Comparison of ENCODE assay signal across 19 cellular contexts in genomic region chr4:1898007-1898406, GRCh38. TPM values are rescaled to one million over a fixed set of nuclear protein-coding genes. Genes with fewer than 3 reads are reported as not detected.
DNase-seq lines count a peak whose midpoint lies in the region; ATAC-seq and TF ChIP-seq lines count a peak whose summit lies in the region.
"Had no signal": no experiment of that assay in that cellular context is flagged by ENCODE, and none has a peak within 500 bp of the region (broad histone marks: within the 10 kb centered on the region; RNA-seq: fewer than 3 reads in every experiment).

No MANE protein-coding gene starts in this region.

- BruUV-seq in Caco-2 (replicated peaks; lab: Mats Ljungman, UMichigan): no TSS peak

- H3K4me3 Mint-ChIP-seq in activated CD4-positive, alpha-beta T cell treated with anti-CD3 and anti-CD28 coated beads, Interleukin-2, amount 10 ng/mL, durations not matched to agents 24 days and 14 days: no peak overlapping the region
- H3K4me3 Mint-ChIP-seq in Caco-2 (ENCODE audit: unreplicated experiment): no peak overlapping the region
- no peak overlapping the region for H3K4me3 Mint-ChIP-seq in activated T-helper 1 cell treated with anti-CD3 and anti-CD28 coated beads, Interleukin-12 subunit alpha, Interleukin-12 subunit beta, Interleukin-2, Interleukin-4 antibody, amounts not matched to agents 30 ng/mL and 10 ng/mL and 1 ng/mL, durations not matched to agents 14 hours and 24 hours and 36 hours
- H3K4me3 Mint-ChIP-seq: CD4-positive, alpha-beta T cell; H9 had no signal

- H3K27ac Mint-ChIP-seq in activated CD4-positive, alpha-beta T cell treated with anti-CD3 and anti-CD28 coated beads, Interleukin-2, amount 10 ng/mL, durations not matched to agents 24 days and 14 days: peak overlapping the region; percentile 45
- peak overlapping the region; percentile 46 for H3K27ac Mint-ChIP-seq in Caco-2 (ENCODE audit: unreplicated experiment)
- peak overlapping the region; percentile 70 for H3K27ac Mint-ChIP-seq in activated T-helper 1 cell treated with anti-CD3 and anti-CD28 coated beads, Interleukin-12 subunit alpha, Interleukin-12 subunit beta, Interleukin-2, Interleukin-4 antibody, amounts not matched to agents 30 ng/mL and 10 ng/mL and 1 ng/mL, durations not matched to agents 14 hours and 24 hours and 36 hours
- H3K27ac Mint-ChIP-seq: CD4-positive, alpha-beta T cell had no signal

- 95 to 98% (median 96%) methylated on average over 6 of the region's 6 CpGs for WGBS in spleen, 5 donors

- no peak overlapping the region for H3K27ac ChIP-seq in spleen
- H3K27ac ChIP-seq in left lung: no peak overlapping the region

- DNase-seq in activated CD4-positive, alpha-beta T cell treated with anti-CD3 and anti-CD28 coated beads, Interleukin-2, amount 10 ng/mL, durations not matched to agents 24 days and 14 days: no peak
- DNase-seq in activated CD4-positive, alpha-beta T cell treated with anti-CD3 and anti-CD28 coated beads for 1 hour: no peak
- DNase-seq in Caco-2 (no peak), spleen (peak; percentile 18), left lung (no peak), NCI-H1694 (lab: John Stamatoyannopoulos, UW) (no peak)
- no peak for DNase-seq in activated T-helper 1 cell treated with anti-CD3 and anti-CD28 coated beads, Interleukin-12 subunit alpha, Interleukin-12 subunit beta, Interleukin-2, Interleukin-4 antibody, amounts not matched to agents 30 ng/mL and 10 ng/mL and 1 ng/mL, durations not matched to agents 14 hours and 24 hours and 36 hours (ENCODE audit: low spot score)
- no peak for DNase-seq in activated CD8-positive, alpha-beta memory T cell treated with anti-CD3 and anti-CD28 coated beads, Interleukin-2, amount 50 U/mL, for 48 hours
- DNase-seq: BE2C; CD4-positive, alpha-beta T cell; DMS153; GF-D8; H9; NCI-H1105; NCI-H2107; NCI-H2227 treated with DMSO at 0.1 percent for 48 hours; NCI-H510A treated with DMSO at 0.1 percent for 48 hours; NCI-H82; SIG-M5 had no signal

- H3K9me3 ChIP-seq in Caco-2 (no peaks in the 10 kb centered on the region), spleen (no peaks in the 10 kb centered on the region), left lung (no peaks in the 10 kb centered on the region)
- H3K9me3 ChIP-seq: BE2C had no signal

- CTCF ChIA-PET in Caco-2 (lab: Charles Lee): interaction anchor here (0.6 to 1.7 kb wide), 4 partner anchors 11 to 122 kb away, joined by 3 to 7 read pairs (median 4); no protein-coding TSS in a partner anchor

- H3K9me3 Mint-ChIP-seq in activated CD4-positive, alpha-beta T cell treated with anti-CD3 and anti-CD28 coated beads, Interleukin-2, amount 10 ng/mL, durations not matched to agents 24 days and 14 days: no peaks in the 10 kb centered on the region
- no peaks in the 10 kb centered on the region for H3K9me3 Mint-ChIP-seq in Caco-2 (ENCODE audit: unreplicated experiment)
- no peaks in the 10 kb centered on the region for H3K9me3 Mint-ChIP-seq in activated T-helper 1 cell treated with anti-CD3 and anti-CD28 coated beads, Interleukin-12 subunit alpha, Interleukin-12 subunit beta, Interleukin-2, Interleukin-4 antibody, amounts not matched to agents 30 ng/mL and 10 ng/mL and 1 ng/mL, durations not matched to agents 14 hours and 24 hours and 36 hours
- H3K9me3 Mint-ChIP-seq: CD4-positive, alpha-beta T cell; H9 had no signal

- H3K4me3 ChIP-seq in Caco-2 (ENCODE audit: low read depth, low read length): no peak overlapping the region
- H3K4me3 ChIP-seq in spleen: no peak overlapping the region
- H3K4me3 ChIP-seq in left lung: no peak overlapping the region

- peaks cover 52% of the 10 kb centered on the region for H3K4me1 Mint-ChIP-seq in activated CD4-positive, alpha-beta T cell treated with anti-CD3 and anti-CD28 coated beads, Interleukin-2, amount 10 ng/mL, durations not matched to agents 24 days and 14 days
- peaks cover 8% of the 10 kb centered on the region for H3K4me1 Mint-ChIP-seq in Caco-2 (ENCODE audit: low read depth, unreplicated experiment)
- H3K4me1 Mint-ChIP-seq in activated T-helper 1 cell treated with anti-CD3 and anti-CD28 coated beads, Interleukin-12 subunit alpha, Interleukin-12 subunit beta, Interleukin-2, Interleukin-4 antibody, amounts not matched to agents 30 ng/mL and 10 ng/mL and 1 ng/mL, durations not matched to agents 14 hours and 24 hours and 36 hours (ENCODE audit: low read depth): peaks cover 48% of the 10 kb centered on the region

- TF ChIP-seq POLR2A in spleen (IDR thresholded peaks at IDR 0.05): no peak

- H3K27me3 Mint-ChIP-seq in activated CD4-positive, alpha-beta T cell treated with anti-CD3 and anti-CD28 coated beads, Interleukin-2, amount 10 ng/mL, durations not matched to agents 24 days and 14 days: no peaks in the 10 kb centered on the region
- no peaks in the 10 kb centered on the region for H3K27me3 Mint-ChIP-seq in Caco-2 (ENCODE audit: insufficient read depth, unreplicated experiment)
- H3K27me3 Mint-ChIP-seq in activated T-helper 1 cell treated with anti-CD3 and anti-CD28 coated beads, Interleukin-12 subunit alpha, Interleukin-12 subunit beta, Interleukin-2, Interleukin-4 antibody, amounts not matched to agents 30 ng/mL and 10 ng/mL and 1 ng/mL, durations not matched to agents 14 hours and 24 hours and 36 hours (ENCODE audit: insufficient read depth): no peaks in the 10 kb centered on the region
- H3K27me3 Mint-ChIP-seq: CD4-positive, alpha-beta T cell had no signal

- intact Hi-C loops in activated CD4-positive, alpha-beta T cell treated with anti-CD3 and anti-CD28 coated beads, Interleukin-2, amount 10 ng/mL, durations not matched to agents 24 days and 14 days (cut with micrococcal nuclease): loop anchor here (5.0 kb wide), 1 partner anchor 151 kb away; no protein-coding TSS in a partner anchor
- intact Hi-C loops in Caco-2 (cut with micrococcal nuclease; ENCODE audit: unreplicated experiment) (loop anchor here (2.0 kb wide), 1 partner anchor 27 kb away; the partner anchor contains the start of gene NSD2), spleen (cut with DNase I; ENCODE audit: low total_unique reads) (loop anchor here (5.0 kb wide), 1 partner anchor 151 kb away; no protein-coding TSS in a partner anchor), left lung (cut with DNase I) (loop anchor here in 1 of 2 donors (10.0 kb wide), 1 partner anchor 153 kb away; no protein-coding TSS in a partner anchor)
- intact Hi-C loops in activated T-helper 1 cell treated with anti-CD3 and anti-CD28 coated beads, Interleukin-12 subunit alpha, Interleukin-12 subunit beta, Interleukin-2, Interleukin-4 antibody, amounts not matched to agents 30 ng/mL and 10 ng/mL and 1 ng/mL, durations not matched to agents 14 hours and 24 hours and 36 hours (cut with micrococcal nuclease): loop anchor here (2.0 kb wide), 1 partner anchor 149 kb away; no protein-coding TSS in a partner anchor

- H3K4me1 ChIP-seq in Caco-2 (peaks cover 16% of the 10 kb centered on the region), spleen (peaks cover 0 to 15% (median 8%) of the 10 kb centered on the region in 6 donors), left lung (no peaks in the 10 kb centered on the region)

- H3K36me3 Mint-ChIP-seq in activated CD4-positive, alpha-beta T cell treated with anti-CD3 and anti-CD28 coated beads, Interleukin-2, amount 10 ng/mL, durations not matched to agents 24 days and 14 days (ENCODE audit: low read depth): peaks cover 37% of the 10 kb centered on the region
- H3K36me3 Mint-ChIP-seq in Caco-2 (ENCODE audit: insufficient read depth, unreplicated experiment): peaks cover 49% of the 10 kb centered on the region
- H3K36me3 Mint-ChIP-seq in activated T-helper 1 cell treated with anti-CD3 and anti-CD28 coated beads, Interleukin-12 subunit alpha, Interleukin-12 subunit beta, Interleukin-2, Interleukin-4 antibody, amounts not matched to agents 30 ng/mL and 10 ng/mL and 1 ng/mL, durations not matched to agents 14 hours and 24 hours and 36 hours (ENCODE audit: low read depth): peaks cover 28% of the 10 kb centered on the region

- POLR2A ChIA-PET in Caco-2 (lab: Charles Lee): no interaction called here

- no peak for ATAC-seq in left lung

- H3K27me3 ChIP-seq in Caco-2 (replicated peaks; ENCODE audit: control insufficient read depth, insufficient read depth, low read length) (no peaks in the 10 kb centered on the region), spleen (replicated peaks in 1 of 7) (no peaks in the 10 kb centered on the region), left lung (no peaks in the 10 kb centered on the region)
- H3K27me3 ChIP-seq: BE2C had no signal

- H3K36me3 ChIP-seq in Caco-2 (ENCODE audit: control insufficient read depth, insufficient read depth, low read length): peaks cover 3% of the 10 kb centered on the region
- H3K36me3 ChIP-seq in spleen: peaks cover 0 to 48% (median 14%) of the 10 kb centered on the region in 6 donors
- peaks cover 0 to 24% of the 10 kb centered on the region in 2 donors for H3K36me3 ChIP-seq in left lung

- TF ChIP-seq CTCF in Caco-2 (IDR thresholded peaks at IDR 0.05; ENCODE audit: insufficient read depth in 1 of 2, low read depth in 1 of 2, low read length in 1 of 2, severe bottlenecking in 1 of 2, unreplicated experiment in 1 of 2) (no peak), spleen (IDR thresholded peaks at IDR 0.05 in 8 of 11, conservative IDR thresholded peaks at IDR 0.05 in 3 of 11) (no peak), left lung (IDR thresholded peaks at IDR 0.05) (no peak)

RNA-seq across cellular contexts. Expression of gene NSD2, which starts 26.8 kb away (rescaled TPM):
- total RNA-seq in activated CD4-positive, alpha-beta T cell treated with anti-CD3 and anti-CD28 coated beads, Interleukin-2, amount 10 ng/mL, durations not matched to agents 24 days and 14 days: 208 and 214 TPM in 2 replicates
- total RNA-seq in Caco-2 (2022): 113 and 122 TPM in 2 replicates
- total RNA-seq in activated T-helper 1 cell treated with anti-CD3 and anti-CD28 coated beads, Interleukin-12 subunit alpha, Interleukin-12 subunit beta, Interleukin-2, Interleukin-4 antibody, amounts not matched to agents 30 ng/mL and 10 ng/mL and 1 ng/mL, durations not matched to agents 14 hours and 24 hours and 36 hours: 200 and 202 TPM in 2 replicates
- 10 to 100 TPM; 39.1 to 58.9 (median 48.5) TPM for total RNA-seq in spleen
- polyA plus RNA-seq in spleen: 10 to 100 TPM in 1 of 3 donors, 1 to 10 TPM in 2; 7.1 to 13.1 (median 7.4) TPM
- 10 to 100 TPM; 53.6 to 60.0 TPM for total RNA-seq in left lung

RNA-seq across cellular contexts. Expression of gene LETM1, which starts 42.1 kb away (rescaled TPM):
- 97.2 and 98.7 TPM in 2 replicates for total RNA-seq in activated CD4-positive, alpha-beta T cell treated with anti-CD3 and anti-CD28 coated beads, Interleukin-2, amount 10 ng/mL, durations not matched to agents 24 days and 14 days
- total RNA-seq in Caco-2 (2022) (63.9 and 68.9 TPM in 2 replicates), spleen (10 to 100 TPM; 33.2 to 47.7 (median 36.3) TPM), left lung (10 to 100 TPM; 40.8 to 52.3 TPM)
- 93.9 and 101 TPM in 2 replicates for total RNA-seq in activated T-helper 1 cell treated with anti-CD3 and anti-CD28 coated beads, Interleukin-12 subunit alpha, Interleukin-12 subunit beta, Interleukin-2, Interleukin-4 antibody, amounts not matched to agents 30 ng/mL and 10 ng/mL and 1 ng/mL, durations not matched to agents 14 hours and 24 hours and 36 hours
- polyA plus RNA-seq in spleen: 10 to 100 TPM in 1 of 3 donors, 1 to 10 TPM in 2; 6.5 to 16.9 (median 7.8) TPM
